Comparison of ENCODE assay signal across 8 cellular contexts in genomic region chr22:17171313-17172171, GRCh38. TPM values are rescaled to one million over a fixed set of nuclear protein-coding genes. Genes with fewer than 3 reads are reported as not detected.
DNase-seq lines count a peak whose midpoint lies in the region; ATAC-seq lines count a peak whose summit lies in the region.

No MANE protein-coding gene starts in this region.

- peak; percentile 94 for DNase-seq in CD1c-positive myeloid dendritic cell (ENCODE audit: extremely low spot score)
- peak; percentile 96 for DNase-seq in GM19240 (ENCODE audit: insufficient read length, low spot score)
- peak; percentile 71 for DNase-seq in NCI-H510A treated with DMSO at 0.1 percent for 48 hours (lab: John Stamatoyannopoulos, UW)
- peak; percentile 64 for DNase-seq in activated CD4-positive, alpha-beta T cell treated with anti-CD3 and anti-CD28 coated beads, Interleukin-2, amount 50 U/mL, for 4 hours
- DNase-seq in ecto neural progenitor cell (ENCODE audit: low spot score), result peak; percentile 97
- peak; percentile 85 to 93 for DNase-seq in lung microvascular endothelial cell (ENCODE audit: low read depth in 2 of 2)
- DNase-seq in stimulated activated CD4-positive, alpha-beta T cell treated with anti-CD3 and anti-CD28 coated beads, TNF-alpha, amount 100 ng/mL, for 24 hours (ENCODE audit: low read depth in 3 of 3), result peak; percentile 66 to 87 (median 69)

- ATAC-seq in HG03442 (IDR thresholded peaks at IDR 0.05; ENCODE audit: unreplicated experiment), result peak; percentile 84

RNA-seq across cellular contexts. Expression of gene HDHD5, which starts 12.5 kb away (rescaled TPM):
- 28.8 and 35.5 TPM in 2 replicates for total RNA-seq in lung microvascular endothelial cell

RNA-seq across cellular contexts. Expression of gene ADA2, which starts 47.7 kb away (rescaled TPM):
- total RNA-seq in lung microvascular endothelial cell, result 0.87 and 6.7 TPM in 2 replicates

RNA-seq across cellular contexts. Expression of gene TMEM121B, which starts 50.4 kb away (rescaled TPM):
- under 0.01 TPM in 2 replicates for total RNA-seq in lung microvascular endothelial cell

Comparison
In these comparisons a context has a peak if more than half of its experiments do, and no peak if none do; other contexts are left out.
1. Peak in every context shown above with its lines: DNase-seq and ATAC-seq.